20 cellular contexts compared by ENCODE assay signal in genomic region chr2:49002750-49003149, GRCh38.
DNase-seq lines count a peak whose midpoint lies in the region; ATAC-seq and TF ChIP-seq lines count a peak whose summit lies in the region.
"Had no signal": no experiment of that assay in that cellular context is flagged by ENCODE, and none has a peak within 500 bp of the region (broad histone marks: within the 10 kb centered on the region; RNA-seq: fewer than 3 reads in every experiment).

No MANE protein-coding gene starts in this region.

- no peak for TF ChIP-seq CTCF in astrocyte of the cerebellum (IDR thresholded peaks at IDR 0.05; ENCODE audit: low read depth, low read length, missing control alignments)

- H3K4me3 ChIP-seq in astrocyte of the cerebellum (ENCODE audit: low read depth, low read length), result no peak overlapping the region
- H3K4me3 ChIP-seq: right atrium auricular region, thoracic aorta had no signal

- H3K9me3 Mint-ChIP-seq in activated CD4-positive, alpha-beta T cell treated with anti-CD3 and anti-CD28 coated beads, Interleukin-2, amount 10 ng/mL, durations not matched to agents 7 days and 5 days, result peaks cover 2% of the 10 kb centered on the region

- no peak overlapping the region for H3K27ac Mint-ChIP-seq in activated CD4-positive, alpha-beta T cell treated with anti-CD3 and anti-CD28 coated beads, Interleukin-2, amount 10 ng/mL, durations not matched to agents 7 days and 5 days
- H3K27ac Mint-ChIP-seq: CD8-positive, alpha-beta memory T cell had no signal

- CTCF ChIA-PET in activated CD4-positive, alpha-beta T cell treated with anti-CD3 and anti-CD28 coated beads, Interleukin-2, amount 10 ng/mL, durations not matched to agents 7 days and 5 days (lab: Charles Lee), result no interaction called here

- H3K4me1 Mint-ChIP-seq in activated CD4-positive, alpha-beta T cell treated with anti-CD3 and anti-CD28 coated beads, Interleukin-2, amount 10 ng/mL, durations not matched to agents 7 days and 5 days, result no peaks in the 10 kb centered on the region
- H3K4me1 Mint-ChIP-seq: CD8-positive, alpha-beta memory T cell had no signal

- ATAC-seq in sciatic nerve (peak; percentile 62), left lobe of liver (no peak)

- POLR2A ChIA-PET in activated CD4-positive, alpha-beta T cell treated with anti-CD3 and anti-CD28 coated beads, Interleukin-2, amount 10 ng/mL, durations not matched to agents 7 days and 5 days (lab: Charles Lee), result no interaction called here

- in situ Hi-C loops in astrocyte of the cerebellum (cut with HindIII; ENCODE audit: low sequenced_read_pairs), result no loop called here

- H3K4me3 Mint-ChIP-seq in activated CD4-positive, alpha-beta T cell treated with anti-CD3 and anti-CD28 coated beads, Interleukin-2, amount 10 ng/mL, durations not matched to agents 7 days and 5 days, result no peak overlapping the region
- H3K4me3 Mint-ChIP-seq: CD8-positive, alpha-beta memory T cell had no signal

- peak; percentile 12 for DNase-seq in ELF-1 (ENCODE audit: low read depth, low spot score)
- peak; percentile 97 for DNase-seq in astrocyte of the cerebellum (ENCODE audit: low read depth)
- DNase-seq in iris pigment epithelial cell (ENCODE audit: low read depth), result peak; percentile 1
- no peak for DNase-seq in sciatic nerve (ENCODE audit: low spot score)
- DNase-seq in stimulated activated CD4-positive, alpha-beta T cell treated with anti-CD3 and anti-CD28 coated beads, Interleukin-15, amount 100 ng/mL, for 24 hours, result no peak
- no peak for DNase-seq in NK-92 treated with Interleukin-12 subunit alpha and Interleukin-12 subunit beta, amount 100 ng/mL, for 24 hours (lab: John Stamatoyannopoulos, UW)
- no peak for DNase-seq in left lobe of liver (ENCODE audit: low spot score)
- DNase-seq in activated CD4-positive, alpha-beta T cell treated with anti-CD3 and anti-CD28 coated beads, Interleukin-2, amount 10 ng/mL, durations not matched to agents 7 days and 5 days, result no peak
- DNase-seq: activated CD4-positive, alpha-beta T cell treated with anti-CD3 and anti-CD28 coated beads, Interleukin-2, amount 50 U/mL, for 4 hours; activated T-cell treated with anti-CD3 and anti-CD28 coated beads for 4 hours; CD8-positive, alpha-beta memory T cell; Kasumi-1; kidney; NCI-H1092 treated with DMSO at 0.1 percent for 48 hours; NCI-H2081; NCI-H510A; SHP77 treated with DMSO at 0.1 percent for 48 hours; T-helper 1 cell had no signal

- intact Hi-C loops in sciatic nerve (cut with DNase I), result no loop called here

- no peaks in the 10 kb centered on the region for H3K27me3 Mint-ChIP-seq in activated CD4-positive, alpha-beta T cell treated with anti-CD3 and anti-CD28 coated beads, Interleukin-2, amount 10 ng/mL, durations not matched to agents 7 days and 5 days
- H3K27me3 Mint-ChIP-seq: CD8-positive, alpha-beta memory T cell had no signal

- no peaks in the 10 kb centered on the region for H3K36me3 Mint-ChIP-seq in activated CD4-positive, alpha-beta T cell treated with anti-CD3 and anti-CD28 coated beads, Interleukin-2, amount 10 ng/mL, durations not matched to agents 7 days and 5 days (ENCODE audit: low read depth)
- H3K36me3 Mint-ChIP-seq: CD8-positive, alpha-beta memory T cell had no signal

Comparison
In these comparisons a context has a peak if more than half of its experiments do, and no peak if none do; other contexts are left out.
1. DNase-seq: peak in ELF-1 (single experiment), astrocyte of the cerebellum (single experiment) and iris pigment epithelial cell (single experiment); none in sciatic nerve (single experiment), stimulated activated CD4-positive, alpha-beta T cell treated with anti-CD3 and anti-CD28 coated beads, Interleukin-15, amount 100 ng/mL, for 24 hours (single experiment), NK-92 treated with Interleukin-12 subunit alpha and Interleukin-12 subunit beta, amount 100 ng/mL, for 24 hours (single experiment), left lobe of liver (single experiment) and activated CD4-positive, alpha-beta T cell treated with anti-CD3 and anti-CD28 coated beads, Interleukin-2, amount 10 ng/mL, durations not matched to agents 7 days and 5 days (single experiment).